ENCODE assay signal across 10 cellular contexts in genomic region chr3:149016669-149017541, GRCh38. TPM values are rescaled to one million over a fixed set of nuclear protein-coding genes. Genes with fewer than 3 reads are reported as not detected.
DNase-seq lines count a peak whose midpoint lies in the region; TF ChIP-seq lines count a peak whose summit lies in the region.
"Had no signal": no experiment of that assay in that cellular context is flagged by ENCODE, and none has a peak within 500 bp of the region (broad histone marks: within the 10 kb centered on the region; RNA-seq: fewer than 3 reads in every experiment).

No MANE protein-coding gene starts in this region.

- no peaks in the 10 kb centered on the region for H3K9me3 Mint-ChIP-seq in endodermal cell

- H3K9ac ChIP-seq in endodermal cell (ENCODE audit: extremely low read depth, low read length, poor library complexity, severe bottlenecking), result no peak overlapping the region

- no peak overlapping the region for H3K4me3 ChIP-seq in fibroblast of pulmonary artery (replicated peaks; ENCODE audit: low read depth, low read length)
- H3K4me3 ChIP-seq in sigmoid colon, result no peak overlapping the region
- no peak overlapping the region for H3K4me3 ChIP-seq in testis
- H3K4me3 ChIP-seq in endodermal cell (ENCODE audit: low read length), result no peak overlapping the region

- TF ChIP-seq CTCF in fibroblast of pulmonary artery (IDR thresholded peaks at IDR 0.05; ENCODE audit: low read length, missing control alignments), result no peak
- no peak for TF ChIP-seq CTCF in sigmoid colon (IDR thresholded peaks at IDR 0.05)
- TF ChIP-seq CTCF in testis (IDR thresholded peaks at IDR 0.05), result no peak
- no peak for TF ChIP-seq CTCF in endodermal cell (conservative IDR thresholded peaks at IDR 0.05)

- H3K27me3 Mint-ChIP-seq in endodermal cell (ENCODE audit: insufficient read depth), result no peaks in the 10 kb centered on the region
- H3K27me3 Mint-ChIP-seq: activated naive CD8-positive, alpha-beta T cell had no signal

- no peak overlapping the region for H3K27ac Mint-ChIP-seq in endodermal cell
- H3K27ac Mint-ChIP-seq: activated naive CD8-positive, alpha-beta T cell had no signal

- H3K9me3 ChIP-seq in sigmoid colon, result no peaks in the 10 kb centered on the region
- no peaks in the 10 kb centered on the region for H3K9me3 ChIP-seq in testis
- no peaks in the 10 kb centered on the region for H3K9me3 ChIP-seq in endodermal cell (ENCODE audit: control insufficient read depth, low read length)

- H3K27ac ChIP-seq in sigmoid colon (peak overlapping the region; percentile 45 to 73 (median 61)), testis (peak overlapping the region in 1 of 2 donors; percentile 74), endodermal cell (ENCODE audit: low read depth, low read length) (no peak overlapping the region)

- peak; percentile 80 for DNase-seq in GM04503 (ENCODE audit: low read depth)
- peak; percentile 53 for DNase-seq in SW 1271 (lab: John Stamatoyannopoulos, UW)
- peak; percentile 81 for DNase-seq in fibroblast of pulmonary artery (ENCODE audit: low read depth)
- DNase-seq in sigmoid colon, result no peak
- no peak for DNase-seq in T1000 (lab: John Stamatoyannopoulos, UW)
- no peak for DNase-seq in testis
- no peak for DNase-seq in endodermal cell
- no peak for DNase-seq in HK-2 (ENCODE audit: unreplicated experiment)
- DNase-seq: NCI-H1092 had no signal

- TF ChIP-seq EP300 in sigmoid colon (IDR thresholded peaks at IDR 0.05), result no peak

- 85 to 91% methylated on average over 9 of the region's 9 CpGs for WGBS in sigmoid colon, 2 donors
- WGBS in testis, 2 donors, result 71 to 80% methylated on average over 9 of the region's 9 CpGs
- WGBS in endodermal cell (ENCODE audit: insufficient coverage in 1 of 2, insufficient read length in 1 of 2), 2 experiments, result 94 to 98% methylated on average over 7 to 8 of the region's 9 CpGs

- H3K4me3 Mint-ChIP-seq in endodermal cell, result no peak overlapping the region
- H3K4me3 Mint-ChIP-seq: activated naive CD8-positive, alpha-beta T cell had no signal

- intact Hi-C loops in sigmoid colon (cut with DNase I), result no loop called here
- intact Hi-C loops in testis (cut with DNase I; ENCODE audit: low total_unique reads), result no loop called here

- peaks cover 17% of the 10 kb centered on the region for H3K36me3 Mint-ChIP-seq in endodermal cell (ENCODE audit: low read depth)

- H3K4me1 ChIP-seq in sigmoid colon, result peaks cover 0 to 72% (median 61%) of the 10 kb centered on the region in 4 donors
- peaks cover 32% of the 10 kb centered on the region for H3K4me1 ChIP-seq in testis
- no peaks in the 10 kb centered on the region for H3K4me1 ChIP-seq in endodermal cell (ENCODE audit: control insufficient read depth, insufficient read depth, low read length)

- no peaks in the 10 kb centered on the region for H3K27me3 ChIP-seq in sigmoid colon
- no peaks in the 10 kb centered on the region for H3K27me3 ChIP-seq in testis
- no peaks in the 10 kb centered on the region for H3K27me3 ChIP-seq in endodermal cell (ENCODE audit: control insufficient read depth, insufficient read depth, low read length, poor library complexity, severe bottlenecking)

- H3K4me1 Mint-ChIP-seq in endodermal cell, result peaks cover 12% of the 10 kb centered on the region

- TF ChIP-seq POLR2A in sigmoid colon (IDR thresholded peaks at IDR 0.05) (no peak), testis (IDR thresholded peaks at IDR 0.05) (no peak)

- peaks cover 0 to 59% (median 9%) of the 10 kb centered on the region in 4 donors for H3K36me3 ChIP-seq in sigmoid colon
- H3K36me3 ChIP-seq in testis (ENCODE audit: low read depth, missing control alignments), result no peaks in the 10 kb centered on the region
- H3K36me3 ChIP-seq in endodermal cell (ENCODE audit: control insufficient read depth, insufficient read depth, low read length), result peaks cover 7% of the 10 kb centered on the region

RNA-seq across cellular contexts. Expression of gene GYG1, which starts 25.6 kb away (rescaled TPM):
- total RNA-seq in sigmoid colon (100 to 1,000 TPM; 142 to 213 (median 186) TPM), testis (100 to 1,000 TPM; 128 to 138 TPM), endodermal cell (10 to 100 TPM; 22.2 to 30.6 TPM)
- polyA plus RNA-seq in sigmoid colon (10 to 100 TPM; 31.8 to 36.0 (median 34.7) TPM), testis (ENCODE audit: insufficient read depth, low read depth, low replicate concordance) (303 TPM)
- 32.5 TPM for polyA plus RNA-seq in endodermal cell (2013, experiment 1 of 2)
- 27.9 TPM for polyA plus RNA-seq in endodermal cell (2013, experiment 2 of 2)

Comparison
In these comparisons a context has a peak if more than half of its experiments do, and no peak if none do; other contexts are left out.
1. DNase-seq: peak in GM04503 (single experiment), SW 1271 (2 of 2) and fibroblast of pulmonary artery (single experiment); none in sigmoid colon (single experiment), T1000 (single experiment), testis (single experiment), endodermal cell (single experiment) and HK-2 (single experiment).
2. RNA of gene GYG1, which starts 25.6 kb away (total RNA-seq): 142 to 213 TPM in sigmoid colon and 128 to 138 TPM in testis; 22.2 to 30.6 TPM in endodermal cell; every median in the first group is over 4 times any median in the second.